ENCODE assay signal across 8 cellular contexts in genomic region chr7:88243345-88243909, GRCh38. TPM values are rescaled to one million over a fixed set of nuclear protein-coding genes. Genes with fewer than 3 reads are reported as not detected.
DNase-seq lines count a peak whose midpoint lies in the region; ATAC-seq, FAIRE-seq and TF ChIP-seq lines count a peak whose summit lies in the region.

No MANE protein-coding gene starts in this region.

- FAIRE-seq in A204.1 (lab: Jason Lieb, UNC) (peak; percentile 95), small intestine (lab: Jason Lieb, UNC) (peak; percentile 81)

- peak; percentile 44; the same call in 1 of the 2 replicates for TF ChIP-seq CTCF in GM12874 (IDR thresholded peaks at IDR 0.05; ENCODE audit: insufficient read depth, low read depth, low read length)
- peak; percentile 61 to 99 (median 91) for TF ChIP-seq CTCF in adrenal gland (IDR thresholded peaks at IDR 0.05)

- H3K36me3 Mint-ChIP-seq in activated naive CD4-positive, alpha-beta T cell treated with anti-CD3 and anti-CD28 coated beads, Interleukin-2, amount 10 ng/mL, durations not matched to agents 7 days and 5 days = no peaks in the 10 kb centered on the region

- no peak for TF ChIP-seq POLR2A in adrenal gland (IDR thresholded peaks at IDR 0.05)

- H3K9me3 Mint-ChIP-seq in activated naive CD4-positive, alpha-beta T cell treated with anti-CD3 and anti-CD28 coated beads, Interleukin-2, amount 10 ng/mL, durations not matched to agents 7 days and 5 days = no peaks in the 10 kb centered on the region

- intact Hi-C loops in adrenal gland (cut with DNase I) (loop anchor here (5.0 kb wide), 2 partner anchors 114 to 119 kb away; no protein-coding TSS in a partner anchor), right cardiac atrium (cut with DNase I) (loop anchor here in 3 of 4 donors (2.0 to 10.0 kb wide), 4 partner anchors 109 to 1381 kb away; no protein-coding TSS in a partner anchor)

- no peaks in the 10 kb centered on the region for H3K4me1 Mint-ChIP-seq in activated naive CD4-positive, alpha-beta T cell treated with anti-CD3 and anti-CD28 coated beads, Interleukin-2, amount 10 ng/mL, durations not matched to agents 7 days and 5 days

- H3K27me3 ChIP-seq in adrenal gland (no peaks in the 10 kb centered on the region), right cardiac atrium (ENCODE audit: control insufficient read depth, insufficient read depth) (no peaks in the 10 kb centered on the region), small intestine (ENCODE audit: control insufficient read depth in 2 of 2, insufficient read depth in 2 of 2, low read length in 2 of 2) (no peaks in the 10 kb centered on the region)

- H3K4me3 ChIP-seq in adrenal gland (no peak overlapping the region), right cardiac atrium (ENCODE audit: low read length) (no peak overlapping the region), small intestine (ENCODE audit: low read depth in 1 of 2, low read length in 2 of 2) (no peak overlapping the region)

- H3K27ac ChIP-seq in adrenal gland (no peak overlapping the region), right cardiac atrium (ENCODE audit: low read length) (no peak overlapping the region), small intestine (ENCODE audit: low read depth in 1 of 2, low read length in 1 of 2) (no peak overlapping the region)

- ATAC-seq in HG02798 (IDR thresholded peaks at IDR 0.05; ENCODE audit: poor library complexity, unreplicated experiment) (peak; percentile 84), right cardiac atrium (peak; percentile 73 to 91)

- no peak overlapping the region for H3K4me3 Mint-ChIP-seq in activated naive CD4-positive, alpha-beta T cell treated with anti-CD3 and anti-CD28 coated beads, Interleukin-2, amount 10 ng/mL, durations not matched to agents 7 days and 5 days

- peaks cover 4% of the 10 kb centered on the region for H3K27me3 Mint-ChIP-seq in activated naive CD4-positive, alpha-beta T cell treated with anti-CD3 and anti-CD28 coated beads, Interleukin-2, amount 10 ng/mL, durations not matched to agents 7 days and 5 days

- no peaks in the 10 kb centered on the region for H3K9me3 ChIP-seq in adrenal gland (replicated peaks in 1 of 3)
- no peaks in the 10 kb centered on the region for H3K9me3 ChIP-seq in right cardiac atrium (ENCODE audit: control insufficient read depth, low read length)
- H3K9me3 ChIP-seq in small intestine (ENCODE audit: control insufficient read depth, low read depth) = no peaks in the 10 kb centered on the region

- H3K4me1 ChIP-seq in adrenal gland (replicated peaks in 1 of 2) (peaks cover 0 to 5% of the 10 kb centered on the region in 2 donors), right cardiac atrium (ENCODE audit: control insufficient read depth, insufficient read depth, low read length) (no peaks in the 10 kb centered on the region), small intestine (ENCODE audit: control insufficient read depth in 2 of 2, insufficient read depth in 1 of 2, low read depth in 1 of 2, low read length in 1 of 2) (no peaks in the 10 kb centered on the region)

- DNase-seq in NCI-H2029 (lab: John Stamatoyannopoulos, UW) (peak; percentile 37), adrenal gland (peak; percentile 34 to 76 (median 51)), right cardiac atrium (peak in 1 of 3 donors; percentile 45), small intestine (peak; percentile 55)
- no peak for DNase-seq in activated naive CD4-positive, alpha-beta T cell treated with anti-CD3 and anti-CD28 coated beads, Interleukin-2, amount 10 ng/mL, durations not matched to agents 7 days and 5 days

- H3K36me3 ChIP-seq in adrenal gland (replicated peaks in 1 of 2) = no peaks in the 10 kb centered on the region
- H3K36me3 ChIP-seq in small intestine (ENCODE audit: control insufficient read depth in 2 of 2, insufficient read depth in 2 of 2, low read length in 2 of 2) = no peaks in the 10 kb centered on the region

- CTCF ChIA-PET in activated naive CD4-positive, alpha-beta T cell treated with anti-CD3 and anti-CD28 coated beads, Interleukin-2, amount 10 ng/mL, durations not matched to agents 7 days and 5 days (lab: Charles Lee) = interaction anchor here (1.2 to 1.3 kb wide), 2 partner anchors 305 to 592 kb away, joined by 3 read pairs; no protein-coding TSS in a partner anchor

- 30 to 39% (median 36%) methylated on average over 2 of the region's 2 CpGs for WGBS in adrenal gland, 4 donors
- 21% methylated on average over 2 of the region's 2 CpGs for WGBS in right cardiac atrium
- WGBS in small intestine, 3 donors = 28 to 35% (median 30%) methylated on average over 2 of the region's 2 CpGs

- no peak overlapping the region for H3K27ac Mint-ChIP-seq in activated naive CD4-positive, alpha-beta T cell treated with anti-CD3 and anti-CD28 coated beads, Interleukin-2, amount 10 ng/mL, durations not matched to agents 7 days and 5 days

RNA-seq across cellular contexts. Expression of gene SRI, which starts 23.6 kb away (rescaled TPM):
- total RNA-seq in adrenal gland (100 to 1,000 TPM in 4 of 8 donors, 10 to 100 TPM in 4; 37.7 to 163 (median 101) TPM), right cardiac atrium (100 to 1,000 TPM in 1 of 4 donors, 10 to 100 TPM in 3; 76.0 to 103 (median 90.3) TPM)
- polyA plus RNA-seq in adrenal gland (100 to 1,000 TPM in 1 of 3 donors, 10 to 100 TPM in 2; 47.5 to 158 (median 50.0) TPM), right cardiac atrium (62.1 TPM), small intestine (100 to 1,000 TPM; 202 to 509 (median 443) TPM)
